In genomic region chr1:116569776-116570357, GRCh38 we compare ENCODE assay signal across 1 cellular context.
TF ChIP-seq lines count a peak whose summit lies in the region.

No MANE protein-coding gene starts in this region.

TF ChIP-seq in K562, 482 proteins besides CTCF, POLR2A, EP300 and RAD21 (continued from another document and continues in another):
- TF ChIP-seq CUX1 (CRISPR knock-in tag; IDR thresholded peaks at IDR 0.05): no peak
- 0 out of 2 replicates have a peak, but pooled peaks have one; percentile 16 for TF ChIP-seq FOXK1 (CRISPR knock-in tag; IDR thresholded peaks at IDR 0.05; ENCODE audit: borderline replicate concordance)
- TF ChIP-seq LCOR (CRISPR knock-in tag; IDR thresholded peaks at IDR 0.05): no peak
- TF ChIP-seq ZBTB12 (CRISPR knock-in tag; IDR thresholded peaks at IDR 0.05): no peak
- TF ChIP-seq ZNF324 (CRISPR knock-in tag; IDR thresholded peaks at IDR 0.05): no peak
- TF ChIP-seq SLC30A9 (CRISPR knock-in tag; IDR thresholded peaks at IDR 0.05): no peak
- no peak for TF ChIP-seq ELK3 (CRISPR knock-in tag; IDR thresholded peaks at IDR 0.05)
- TF ChIP-seq C11orf30 (IDR thresholded peaks at IDR 0.05; ENCODE audit: low read depth): no peak
- TF ChIP-seq CEBPB (tag; IDR thresholded peaks at IDR 0.05): peak; percentile 83
- TF ChIP-seq THRA (IDR thresholded peaks at IDR 0.05): no peak
- TF ChIP-seq ZZZ3 (IDR thresholded peaks at IDR 0.05): no peak
- no peak for TF ChIP-seq ZNF24 (IDR thresholded peaks at IDR 0.05)
- TF ChIP-seq TAF7 (tag; IDR thresholded peaks at IDR 0.05): 0 out of 2 replicates have a peak, but pooled peaks have one; percentile 28
- TF ChIP-seq ZNF398 (CRISPR knock-in tag; IDR thresholded peaks at IDR 0.05): no peak
- peak; percentile 92 for TF ChIP-seq HDGF (IDR thresholded peaks at IDR 0.05)
- no peak for TF ChIP-seq COPS2 (conservative IDR thresholded peaks at IDR 0.05)
- no peak for TF ChIP-seq PREB (CRISPR knock-in tag; IDR thresholded peaks at IDR 0.05)
- no peak for TF ChIP-seq GTF2B (IDR thresholded peaks at IDR 0.05; ENCODE audit: extremely low read depth, insufficient read length)
- TF ChIP-seq ADNP (tag; IDR thresholded peaks at IDR 0.05): no peak
- TF ChIP-seq NCOA4 (IDR thresholded peaks at IDR 0.05; ENCODE audit: partially characterized antibody): no peak
- TF ChIP-seq PBX2 (CRISPR knock-in tag; IDR thresholded peaks at IDR 0.05; ENCODE audit: low read depth): no peak
- TF ChIP-seq PBX2 (tag; conservative IDR thresholded peaks at IDR 0.05; ENCODE audit: low read depth): no peak
- TF ChIP-seq XRCC5 (IDR thresholded peaks at IDR 0.05; ENCODE audit: low read depth, low read length): no peak; the same call in 1 of the 2 replicates
- TF ChIP-seq ZBTB7A (IDR thresholded peaks at IDR 0.05; ENCODE audit: borderline replicate concordance, control insufficient read depth, low read depth, low read length): no peak
- TF ChIP-seq PTTG1 (tag; IDR thresholded peaks at IDR 0.05; ENCODE audit: low read depth): no peak
- no peak for TF ChIP-seq ZNF384 (IDR thresholded peaks at IDR 0.05; ENCODE audit: low read depth, low read length)
- TF ChIP-seq GABPB1 (CRISPR knock-in tag; IDR thresholded peaks at IDR 0.05): no peak; the same call in 1 of the 2 replicates
- no peak for TF ChIP-seq CBFB (CRISPR knock-in tag; IDR thresholded peaks at IDR 0.05)
- no peak for TF ChIP-seq CHD2 (IDR thresholded peaks at IDR 0.05; ENCODE audit: low read depth, low read length)
- TF ChIP-seq IRF9 (tag; IDR thresholded peaks at IDR 0.05): no peak
- no peak for TF ChIP-seq BACH1 (tag; IDR thresholded peaks at IDR 0.05)
- TF ChIP-seq SIN3A (IDR thresholded peaks at IDR 0.05; ENCODE audit: borderline replicate concordance in 2 of 2, control insufficient read depth in 1 of 2, low read depth in 2 of 2, low read length in 2 of 2): no peak
- no peak for TF ChIP-seq SIRT6 (IDR thresholded peaks at IDR 0.05; ENCODE audit: low read depth, low read length)
- peak; percentile 88 for TF ChIP-seq KLF1 (tag; IDR thresholded peaks at IDR 0.05)
- no peak for TF ChIP-seq CHD4 (IDR thresholded peaks at IDR 0.05; ENCODE audit: insufficient read depth, insufficient replicate concordance, low read depth, low read length, poor library complexity, severe bottlenecking)
- no peak for TF ChIP-seq ZNF740 (CRISPR knock-in tag; IDR thresholded peaks at IDR 0.05)
- no peak for TF ChIP-seq ZNF740 (tag; IDR thresholded peaks at IDR 0.05)
- no peak for TF ChIP-seq RBM34 (IDR thresholded peaks at IDR 0.05; ENCODE audit: borderline replicate concordance, insufficient read depth, low read length)
- 0 out of 2 replicates have a peak, but pooled peaks have one; percentile 19 for TF ChIP-seq FOXM1 (IDR thresholded peaks at IDR 0.05; ENCODE audit: low read depth)
- no peak for TF ChIP-seq FOXM1 (CRISPR knock-in tag; IDR thresholded peaks at IDR 0.05; ENCODE audit: low read depth)
- TF ChIP-seq EZH2 (IDR thresholded peaks at IDR 0.05; ENCODE audit: borderline replicate concordance, low read depth, low read length): no peak
- no peak for TF ChIP-seq WHSC1 (IDR thresholded peaks at IDR 0.05; ENCODE audit: low read length)
- no peak for TF ChIP-seq HLTF (IDR thresholded peaks at IDR 0.05)
- 0 out of 2 replicates have a peak, but pooled peaks have one; percentile 48 for TF ChIP-seq MAX (CRISPR knock-in tag; IDR thresholded peaks at IDR 0.05)
- TF ChIP-seq ZBTB34 (CRISPR knock-in tag; IDR thresholded peaks at IDR 0.05): no peak
- TF ChIP-seq ZNF408 (CRISPR knock-in tag; IDR thresholded peaks at IDR 0.05; ENCODE audit: low read depth): no peak
- peak; percentile 42 for TF ChIP-seq L3MBTL2 (IDR thresholded peaks at IDR 0.05)
- peak; percentile 8; the same call in 1 of the 2 replicates for TF ChIP-seq ZSCAN32 (CRISPR knock-in tag; IDR thresholded peaks at IDR 0.05)
